In the genomic region with DNA sequence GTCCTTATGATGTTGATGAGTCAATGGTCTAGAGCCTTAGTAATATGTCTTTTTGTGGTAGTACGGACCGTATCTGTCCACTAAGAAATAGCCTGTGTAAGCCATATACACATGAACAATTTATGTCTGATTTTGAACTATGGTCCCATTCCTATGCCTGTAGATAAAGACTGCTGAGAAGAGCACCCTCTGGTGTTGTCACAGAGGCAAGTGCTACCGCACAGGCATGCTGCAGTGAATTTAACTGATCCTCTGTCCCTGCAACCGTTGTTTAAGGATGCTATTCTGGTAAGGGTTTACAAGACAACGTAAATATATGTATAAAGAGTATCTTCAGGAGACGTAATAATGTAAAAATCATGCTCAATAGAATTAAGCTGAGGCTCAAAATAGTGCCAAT, we compare ENCODE assay signal across 1 cellular context.
TF ChIP-seq lines count a peak whose summit lies in the region.

No MANE protein-coding gene starts in this region.

TF ChIP-seq in WTC11, 78 proteins besides CTCF, POLR2A, EP300 and RAD21 (continued from another document):
- TF ChIP-seq, protein P1, sequence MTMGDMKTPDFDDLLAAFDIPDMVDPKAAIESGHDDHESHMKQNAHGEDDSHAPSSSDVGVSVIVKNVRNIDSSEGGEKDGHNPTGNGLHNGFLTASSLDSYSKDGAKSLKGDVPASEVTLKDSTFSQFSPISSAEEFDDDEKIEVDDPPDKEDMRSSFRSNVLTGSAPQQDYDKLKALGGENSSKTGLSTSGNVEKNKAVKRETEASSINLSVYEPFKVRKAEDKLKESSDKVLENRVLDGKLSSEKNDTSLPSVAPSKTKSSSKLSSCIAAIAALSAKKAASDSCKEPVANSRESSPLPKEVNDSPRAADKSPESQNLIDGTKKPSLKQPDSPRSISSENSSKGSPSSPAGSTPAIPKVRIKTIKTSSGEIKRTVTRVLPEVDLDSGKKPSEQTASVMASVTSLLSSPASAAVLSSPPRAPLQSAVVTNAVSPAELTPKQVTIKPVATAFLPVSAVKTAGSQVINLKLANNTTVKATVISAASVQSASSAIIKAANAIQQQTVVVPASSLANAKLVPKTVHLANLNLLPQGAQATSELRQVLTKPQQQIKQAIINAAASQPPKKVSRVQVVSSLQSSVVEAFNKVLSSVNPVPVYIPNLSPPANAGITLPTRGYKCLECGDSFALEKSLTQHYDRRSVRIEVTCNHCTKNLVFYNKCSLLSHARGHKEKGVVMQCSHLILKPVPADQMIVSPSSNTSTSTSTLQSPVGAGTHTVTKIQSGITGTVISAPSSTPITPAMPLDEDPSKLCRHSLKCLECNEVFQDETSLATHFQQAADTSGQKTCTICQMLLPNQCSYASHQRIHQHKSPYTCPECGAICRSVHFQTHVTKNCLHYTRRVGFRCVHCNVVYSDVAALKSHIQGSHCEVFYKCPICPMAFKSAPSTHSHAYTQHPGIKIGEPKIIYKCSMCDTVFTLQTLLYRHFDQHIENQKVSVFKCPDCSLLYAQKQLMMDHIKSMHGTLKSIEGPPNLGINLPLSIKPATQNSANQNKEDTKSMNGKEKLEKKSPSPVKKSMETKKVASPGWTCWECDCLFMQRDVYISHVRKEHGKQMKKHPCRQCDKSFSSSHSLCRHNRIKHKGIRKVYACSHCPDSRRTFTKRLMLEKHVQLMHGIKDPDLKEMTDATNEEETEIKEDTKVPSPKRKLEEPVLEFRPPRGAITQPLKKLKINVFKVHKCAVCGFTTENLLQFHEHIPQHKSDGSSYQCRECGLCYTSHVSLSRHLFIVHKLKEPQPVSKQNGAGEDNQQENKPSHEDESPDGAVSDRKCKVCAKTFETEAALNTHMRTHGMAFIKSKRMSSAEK (CRISPR knock-in tag; IDR thresholded peaks at IDR 0.05; ENCODE audit: borderline replicate concordance) = no peak
- no peak for TF ChIP-seq ZNF396 (CRISPR knock-in tag; IDR thresholded peaks at IDR 0.05; ENCODE audit: borderline replicate concordance)
